ENCODE assay signal across 8 cellular contexts in genomic region chr16:58685084-58685449, GRCh38. TPM values are rescaled to one million over a fixed set of nuclear protein-coding genes. Genes with fewer than 3 reads are reported as not detected.
DNase-seq lines count a peak whose midpoint lies in the region; ATAC-seq and TF ChIP-seq lines count a peak whose summit lies in the region.

No MANE protein-coding gene starts in this region.

- no peaks in the 10 kb centered on the region for H3K27me3 ChIP-seq in SJSA1 (replicated peaks)
- H3K27me3 ChIP-seq in gastrocnemius medialis, result no peaks in the 10 kb centered on the region

- no peak for DNase-seq in GM12865 (ENCODE audit: low read depth)
- no peak for DNase-seq in SJSA1 (ENCODE audit: low read depth in 1 of 2, low spot score in 2 of 2)
- DNase-seq in foreskin fibroblast, result no peak
- no peak for DNase-seq in gastrocnemius medialis
- DNase-seq in NCI-H748 (lab: John Stamatoyannopoulos, UW; ENCODE audit: unreplicated experiment), result no peak
- DNase-seq in NCI-H146 (lab: John Stamatoyannopoulos, UW), result no peak
- DNase-seq in cortex of kidney (lab: John Stamatoyannopoulos, UW), result no peak
- no peak for DNase-seq in SIG-M5 (lab: John Stamatoyannopoulos, UW)

- ATAC-seq in gastrocnemius medialis, result no peak

- H3K4me1 ChIP-seq in SJSA1 (replicated peaks), result peaks cover 12% of the 10 kb centered on the region
- peaks cover 15 to 20% of the 10 kb centered on the region in 2 donors for H3K4me1 ChIP-seq in gastrocnemius medialis

- H3K9me3 ChIP-seq in SJSA1 (replicated peaks) (no peaks in the 10 kb centered on the region), gastrocnemius medialis (no peaks in the 10 kb centered on the region)

- H3K27ac ChIP-seq in SJSA1 (no peak overlapping the region), gastrocnemius medialis (peak overlapping the region; percentile 76 to 93 (median 90))

- H3K36me3 ChIP-seq in SJSA1, result no peaks in the 10 kb centered on the region
- H3K36me3 ChIP-seq in gastrocnemius medialis, result peaks cover 0 to 5% of the 10 kb centered on the region in 2 donors

- intact Hi-C loops in gastrocnemius medialis (cut with DNase I; ENCODE audit: low total_unique reads), result loop anchor here (2.0 kb wide), 2 partner anchors 50 to 54 kb away; partner anchors contain the start of gene GOT2

- TF ChIP-seq CTCF in GM12865 (IDR thresholded peaks at IDR 0.05; ENCODE audit: insufficient read depth, low read depth, low read length, missing control alignments) (no peak), foreskin fibroblast (IDR thresholded peaks at IDR 0.05; ENCODE audit: low read depth, low read length) (no peak), gastrocnemius medialis (IDR thresholded peaks at IDR 0.05 in 4 of 5, conservative IDR thresholded peaks at IDR 0.05 in 1 of 5) (no peak)

- in situ Hi-C loops in gastrocnemius medialis (cut with MboI; ENCODE audit: low sequenced_read_pairs in 4 of 4), result loop anchor here in 1 of 4 donors (10.0 kb wide), 1 partner anchor 70 kb away; no protein-coding TSS in a partner anchor

- no peak for TF ChIP-seq POLR2A in gastrocnemius medialis (IDR thresholded peaks at IDR 0.05)

- H3K4me3 ChIP-seq in GM12865 (ENCODE audit: low read depth, low read length), result peak overlapping the region; percentile 92; the same call in 1 of the 2 replicates
- H3K4me3 ChIP-seq in SJSA1, result peak overlapping the region; percentile 62
- peak overlapping the region; percentile 90 to 98 for H3K4me3 ChIP-seq in foreskin fibroblast (ENCODE audit: low read depth in 1 of 2, low read length in 2 of 2)
- H3K4me3 ChIP-seq in gastrocnemius medialis, result peak overlapping the region; percentile 80 to 98 (median 92)

RNA-seq across cellular contexts. Expression of gene SLC38A7, which starts 0.5 kb away (rescaled TPM):
- 8.9 and 18.9 TPM in 2 replicates for total RNA-seq in SJSA1 (2014; rRNA removed; shearing (Covaris generic))
- total RNA-seq in gastrocnemius medialis, result 10 to 100 TPM in 2 of 4 donors, 1 to 10 TPM in 2; 6.8 to 12.2 (median 9.1) TPM

RNA-seq across cellular contexts. Expression of gene GOT2, which starts 49.0 kb away (rescaled TPM):
- total RNA-seq in SJSA1 (2014; rRNA removed; shearing (Covaris generic)), result 38.0 and 57.4 TPM in 2 replicates
- 100 to 1,000 TPM; 135 to 253 (median 195) TPM for total RNA-seq in gastrocnemius medialis

RNA-seq across cellular contexts. Expression of gene CNOT1, which starts 55.4 kb away (rescaled TPM):
- 77.9 and 123 TPM in 2 replicates for total RNA-seq in SJSA1 (2014; rRNA removed; shearing (Covaris generic))
- 100 to 1,000 TPM in 1 of 4 donors, 10 to 100 TPM in 3; 54.7 to 119 (median 87.2) TPM for total RNA-seq in gastrocnemius medialis
